In the genomic region with DNA sequence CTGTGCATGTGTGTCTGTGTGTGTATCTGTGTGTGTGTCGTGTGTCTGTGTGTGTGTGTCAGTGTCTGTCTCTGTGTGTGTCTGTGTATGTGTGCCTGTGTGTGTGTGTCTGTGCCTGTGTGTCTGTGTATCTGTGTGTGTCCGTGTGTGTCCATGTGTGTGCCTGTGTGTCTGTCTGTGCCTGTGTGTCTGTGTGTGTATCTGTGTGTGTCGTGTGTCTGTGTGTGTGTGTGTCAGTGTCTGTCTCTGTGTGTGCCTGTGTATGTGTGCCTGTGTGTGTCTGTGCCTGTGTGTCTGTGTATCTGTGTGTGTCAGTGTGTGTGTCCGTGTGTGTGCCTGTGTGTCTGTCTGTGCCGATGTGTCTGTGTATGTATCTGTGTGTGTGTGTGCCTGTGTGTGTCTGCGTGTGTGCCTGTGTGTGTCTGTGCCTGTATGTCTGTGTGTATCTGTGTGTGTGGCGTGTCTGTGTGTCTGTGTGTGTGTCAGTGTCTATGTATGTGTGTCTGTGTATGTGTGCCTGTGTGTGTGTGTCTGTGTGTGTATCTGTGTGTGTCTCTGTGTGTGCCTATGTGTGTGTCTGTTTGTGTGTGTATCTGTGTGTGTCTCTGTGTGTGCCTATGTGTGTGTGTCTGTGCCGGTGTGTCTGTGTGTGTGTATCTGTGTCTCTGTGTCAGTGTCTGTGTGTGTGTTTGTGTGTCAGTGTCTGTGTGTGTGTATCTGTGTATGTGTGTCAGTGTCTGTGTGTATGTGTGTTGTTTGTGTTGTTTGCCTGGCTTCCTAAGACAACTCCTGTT, we compare ENCODE assay signal across 21 cellular contexts. TPM values are rescaled to one million over a fixed set of nuclear protein-coding genes. Genes with fewer than 3 reads are reported as not detected.
DNase-seq lines count a peak whose midpoint lies in the region; ATAC-seq, FAIRE-seq and TF ChIP-seq lines count a peak whose summit lies in the region.
"Had no signal": no experiment of that assay in that cellular context is flagged by ENCODE, and none has a peak within 500 bp of the region (broad histone marks: within the 10 kb centered on the region; RNA-seq: fewer than 3 reads in every experiment).

No MANE protein-coding gene starts in this region.

- TF ChIP-seq RAD21 in HepG2 (CRISPR knock-in tag; IDR thresholded peaks at IDR 0.05), result no peak
- TF ChIP-seq RAD21 in K562 (CRISPR knock-in tag; conservative IDR thresholded peaks at IDR 0.05 in 1 of 2, IDR thresholded peaks at IDR 0.05 in 1 of 2), result no peak

- no peaks in the 10 kb centered on the region for H3K9me1 ChIP-seq in K562 (ENCODE audit: control insufficient read depth, insufficient read depth, low read length)

- H3K27me3 ChIP-seq in HepG2 (ENCODE audit: control insufficient read depth in 1 of 2, insufficient read depth in 2 of 2, low read length in 2 of 2), result peaks cover 5 to 35% of the 10 kb centered on the region in 2 experiments; a peak in 4 of 5 replicates
- no peaks in the 10 kb centered on the region for H3K27me3 ChIP-seq in right lobe of liver
- H3K27me3 ChIP-seq in K562 (ENCODE audit: control insufficient read depth in 2 of 2, insufficient read depth in 2 of 2, low read length in 2 of 2), result no peaks in the 10 kb centered on the region; a peak in 1 of 5 replicates
- no peaks in the 10 kb centered on the region for H3K27me3 ChIP-seq in HAP-1 (ENCODE audit: low read depth)
- H3K27me3 ChIP-seq: BLaER1 treated with 17β-estradiol and CSF1 and Interleukin-3, amounts not matched to agents 10 nM and 100 nM; SJCRH30 had no signal

- POLR2A ChIA-PET in HepG2 (lab: Yijun Ruan, JAX), result no interaction called here
- POLR2A ChIA-PET in K562 (lab: Yijun Ruan, JAX), result no interaction called here

- TF ChIP-seq CTCF in HepG2 (CRISPR knock-in tag; IDR thresholded peaks at IDR 0.05) (no peak), right lobe of liver (IDR thresholded peaks at IDR 0.05) (no peak), K562 (IDR thresholded peaks at IDR 0.05 in 2 of 3, conservative IDR thresholded peaks at IDR 0.05 in 1 of 3; ENCODE audit: insufficient read depth in 2 of 3, low read depth in 1 of 3, low read length in 3 of 3) (no peak)

- H3K4me1 ChIP-seq in HepG2 (ENCODE audit: insufficient read depth, low read length), result no peaks in the 10 kb centered on the region
- H3K4me1 ChIP-seq in right lobe of liver, result peaks cover 0 to 5% (median 0%) of the 10 kb centered on the region in 4 donors
- peaks cover 7 to 15% of the 10 kb centered on the region in 2 experiments; a peak in 3 of 5 replicates for H3K4me1 ChIP-seq in K562 (replicated peaks in 1 of 2; ENCODE audit: control insufficient read depth in 2 of 2, insufficient read depth in 2 of 2, low read length in 2 of 2)
- no peaks in the 10 kb centered on the region for H3K4me1 ChIP-seq in HAP-1

- DNase-seq in HepG2 (ENCODE audit: low spot score) (no peak), right lobe of liver (no peak), K562 (ENCODE audit: extremely low read depth in 1 of 4, low spot score in 3 of 4) (no peak), mucosa of gallbladder (ENCODE audit: low spot score) (peak; percentile 3), urothelium cell line (ENCODE audit: low spot score) (no peak), germinal center (ENCODE audit: low spot score) (no peak), HAP-1 (ENCODE audit: low spot score in 2 of 2) (no peak), DMS79 treated with DMSO at 0.1 percent for 48 hours (lab: John Stamatoyannopoulos, UW) (no peak)
- DNase-seq: CD8-positive, alpha-beta memory T cell; DND-41; NCI-H1436 treated with DMSO at 0.1 percent for 48 hours; NCI-H2029 treated with DMSO at 0.1 percent for 48 hours; NCI-H2171 treated with DMSO at 0.1 percent for 48 hours; NCI-H510A; PC-9; SJCRH30 had no signal

- H3K4me2 ChIP-seq in HepG2 (ENCODE audit: low read depth, low read length) (no peak overlapping the region), K562 (ENCODE audit: insufficient read depth, low read length) (no peak overlapping the region)
- H3K4me2 ChIP-seq: BLaER1 treated with 17β-estradiol and CSF1 and Interleukin-3, amounts not matched to agents 10 nM and 100 nM; PC-9 had no signal

- TF ChIP-seq EP300 in HepG2 (IDR thresholded peaks at IDR 0.05; ENCODE audit: low read depth in 2 of 2, low read length in 2 of 2) (no peak), HepG2 (CRISPR knock-in tag; IDR thresholded peaks at IDR 0.05; ENCODE audit: borderline replicate concordance) (no peak), K562 (IDR thresholded peaks at IDR 0.05; ENCODE audit: low read length) (no peak)

- peak; percentile 70 for FAIRE-seq in HepG2 (lab: Jason Lieb, UNC)
- peak; percentile 80 for FAIRE-seq in K562 (lab: Jason Lieb, UNC)
- peak; percentile 98 for FAIRE-seq in urothelium cell line (lab: Jason Lieb, UNC)
- FAIRE-seq: A204.1, D721Med, G401.6 had no signal

- CTCF ChIA-PET in HepG2 (lab: Yijun Ruan, JAX; ENCODE audit: low intra/inter-chr PET ratio, low total read pairs) (no interaction called here), K562 (lab: Yijun Ruan, JAX; ENCODE audit: low intra/inter-chr PET ratio) (no interaction called here)

- WGBS in HepG2 (ENCODE audit: low lambda C conversion rate), result 47% methylated on average over 6 of the region's 8 CpGs
- WGBS in right lobe of liver (ENCODE audit: insufficient coverage, low coverage, low lambda C conversion rate, missing lambda C conversion rate), result 60% methylated on average over 1 of the region's 8 CpGs
- WGBS in K562 (ENCODE audit: insufficient coverage, low coverage, missing lambda C conversion rate), result 80% methylated on average over 7 of the region's 8 CpGs

- H3K79me2 ChIP-seq in HepG2 (ENCODE audit: insufficient read depth, low read length), result no peaks in the 10 kb centered on the region
- peaks cover 3% of the 10 kb centered on the region; the same call in 1 of the 3 replicates for H3K79me2 ChIP-seq in K562 (ENCODE audit: control insufficient read depth, insufficient read depth, low read length)

- no peak overlapping the region for H3K27ac ChIP-seq in HepG2 (ENCODE audit: extremely low read length, insufficient read depth, low read length)
- H3K27ac ChIP-seq in right lobe of liver, result no peak overlapping the region
- peak overlapping the region; percentile 22; the same call in 1 of the 3 replicates for H3K27ac ChIP-seq in K562 (ENCODE audit: extremely low read depth, low read depth, low read length)
- H3K27ac ChIP-seq: BLaER1 treated with 17β-estradiol and CSF1 and Interleukin-3, amounts not matched to agents 10 nM and 100 nM; PC-9; SJCRH30 had no signal

- H3K4me3 ChIP-seq in HepG2 (replicated peaks in 1 of 3; ENCODE audit: insufficient read depth in 1 of 3, low read depth in 2 of 3, low read length in 3 of 3), result no peak overlapping the region
- H3K4me3 ChIP-seq in right lobe of liver, result no peak overlapping the region
- H3K4me3 ChIP-seq in K562, result no peak overlapping the region
- H3K4me3 ChIP-seq in HAP-1, result no peak overlapping the region
- H3K4me3 ChIP-seq: BLaER1 treated with 17β-estradiol and CSF1 and Interleukin-3, amounts not matched to agents 10 nM and 100 nM; PC-9; SJCRH30 had no signal

- H4K20me1 ChIP-seq in HepG2 (ENCODE audit: insufficient read depth, low read length) (no peaks in the 10 kb centered on the region), K562 (replicated peaks; ENCODE audit: control insufficient read depth, insufficient read depth, low read length) (0 out of 2 replicates have a peak, but pooled peaks cover 3% of the 10 kb centered on the region)

- H2AFZ ChIP-seq in HepG2 (ENCODE audit: low read length), result no peak overlapping the region
- H2AFZ ChIP-seq in K562 (ENCODE audit: low read depth, low read length), result 0 out of 2 replicates have a peak overlapping the region, but pooled peaks have one; percentile 62
- H2AFZ ChIP-seq: PC-9 had no signal

- no TSS peak for BruUV-seq in HepG2 (replicated peaks; lab: Mats Ljungman, UMichigan)
- BruUV-seq in K562 (replicated peaks; lab: Mats Ljungman, UMichigan), result no TSS peak

- ATAC-seq in HepG2 (no peak), right lobe of liver (no peak), K562 (no peak)

- in situ Hi-C loops in HepG2 (cut with HindIII; ENCODE audit: extremely low pct_ligation_motif_present, low pct_unique_long_range_greater_than_20kb), result no loop called here
- in situ Hi-C loops in K562 (cut with MboI), result no loop called here
- in situ Hi-C loops in HAP-1 (cut with MboI; ENCODE audit: low sequenced_read_pairs), result no loop called here

- H3K9me3 ChIP-seq in HepG2 (ENCODE audit: low read length) (no peaks in the 10 kb centered on the region), right lobe of liver (no peaks in the 10 kb centered on the region), K562 (replicated peaks; ENCODE audit: control insufficient read depth, insufficient read depth, low read depth, low read length) (no peaks in the 10 kb centered on the region), HAP-1 (no peaks in the 10 kb centered on the region)
- H3K9me3 ChIP-seq: BLaER1 treated with 17β-estradiol and CSF1 and Interleukin-3, amounts not matched to agents 10 nM and 100 nM; SJCRH30 had no signal

- TF ChIP-seq POLR2A in HepG2 (IDR thresholded peaks at IDR 0.05; ENCODE audit: insufficient read depth in 1 of 2, low read depth in 2 of 2, low read length in 2 of 2) (no peak), right lobe of liver (IDR thresholded peaks at IDR 0.05) (no peak), K562 (conservative IDR thresholded peaks at IDR 0.05) (no peak)

- H3K36me3 ChIP-seq in HepG2 (replicated peaks in 1 of 2; ENCODE audit: control insufficient read depth in 1 of 2, insufficient read depth in 2 of 2, low read length in 2 of 2) (no peaks in the 10 kb centered on the region), right lobe of liver (no peaks in the 10 kb centered on the region), K562 (ENCODE audit: control insufficient read depth, insufficient read depth, low read length) (no peaks in the 10 kb centered on the region; the same call in 2 of the 3 replicates), HAP-1 (replicated peaks) (no peaks in the 10 kb centered on the region)
- H3K36me3 ChIP-seq: BLaER1 treated with 17β-estradiol and CSF1 and Interleukin-3, amounts not matched to agents 10 nM and 100 nM; SJCRH30 had no signal

- H3K9ac ChIP-seq in HepG2 (ENCODE audit: insufficient read depth, low read depth, low read length), result no peak overlapping the region
- no peak overlapping the region for H3K9ac ChIP-seq in K562 (ENCODE audit: insufficient read depth in 1 of 2, low read depth in 2 of 2, low read length in 2 of 2)
- H3K9ac ChIP-seq: BLaER1 treated with 17β-estradiol and CSF1 and Interleukin-3, amounts not matched to agents 10 nM and 100 nM had no signal

- intact Hi-C loops in HepG2 (cut with micrococcal nuclease; ENCODE audit: unreplicated experiment), result no loop called here
- intact Hi-C loops in right lobe of liver (cut with DNase I), result no loop called here
- intact Hi-C loops in K562 (cut with micrococcal nuclease), result no loop called here

RNA-seq across cellular contexts. Expression of gene SNPH, which starts 11.6 kb away (rescaled TPM):
- 0.09 TPM in 1 of 2 replicates, not detected in the other for total RNA-seq in HepG2 (2016; rRNA removed; fragmentation: Illumina TruSeq; extraction: Trizol)
- total RNA-seq in HepG2 (2016; cell fraction: cytosol; rRNA removed; fragmentation: Illumina TruSeq; extraction: Trizol; ENCODE audit: low read depth), result not detected in 2 replicates
- 0.04 TPM in 1 of 2 replicates, not detected in the other for total RNA-seq in HepG2 (2016; cell fraction: insoluble cytoplasmic fraction; rRNA removed; fragmentation: Illumina TruSeq; extraction: Trizol)
- 0.03 TPM in 1 of 2 replicates, not detected in the other for total RNA-seq in HepG2 (2016; cell fraction: membrane; rRNA removed; fragmentation: Illumina TruSeq; extraction: Trizol)
- 0.06 TPM in 2 replicates for total RNA-seq in HepG2 (2016; cell fraction: nucleus; rRNA removed; fragmentation: Illumina TruSeq; extraction: Trizol)
- polyA plus RNA-seq in HepG2 (2011; rRNA removed), result not detected in 2 replicates
- polyA plus RNA-seq in HepG2 (2011; cell fraction: cytosol; rRNA removed), result not detected in 2 replicates
- polyA plus RNA-seq in HepG2 (2011; cell fraction: nucleus; rRNA removed), result 0.02 TPM in 1 of 2 replicates, not detected in the other
- polyA plus RNA-seq in HepG2 (2012), result not detected in 2 replicates
- polyA plus RNA-seq in HepG2 (2016; cell fraction: cytosol; fragmentation: Illumina TruSeq; extraction: Trizol; ENCODE audit: low read depth), result not detected in 2 replicates
- not detected in 2 replicates for polyA plus RNA-seq in HepG2 (2016; cell fraction: insoluble cytoplasmic fraction; fragmentation: Illumina TruSeq; extraction: Trizol; ENCODE audit: low read depth)
- polyA plus RNA-seq in HepG2 (2016; cell fraction: membrane; fragmentation: Illumina TruSeq; extraction: Trizol; ENCODE audit: low read depth), result not detected in 2 replicates
- polyA plus RNA-seq in HepG2 (2016; cell fraction: nucleus; fragmentation: Illumina TruSeq; extraction: Trizol; ENCODE audit: insufficient read depth, low read depth), result 0.12 TPM in 1 of 2 replicates, not detected in the other
- 0.02 and 0.10 TPM in 2 replicates for polyA minus RNA-seq in HepG2 (2011; rRNA and poly(A)+ RNA removed; ENCODE audit: low replicate concordance)
- polyA minus RNA-seq in HepG2 (2011; cell fraction: cytosol; rRNA and poly(A)+ RNA removed), result not detected in 2 replicates
- polyA minus RNA-seq in HepG2 (2011; cell fraction: nucleus; rRNA and poly(A)+ RNA removed), result not detected in 2 replicates
- under 1 TPM; 0.11 to 0.61 (median 0.12) TPM for total RNA-seq in right lobe of liver
- total RNA-seq in K562 (2011; cell fraction: chromatin; rRNA removed; ENCODE audit: low replicate concordance), result 3.4 and 5.0 TPM in 2 replicates
- 2.8 TPM in 2 replicates for total RNA-seq in K562 (2011; cell fraction: nucleolus; rRNA removed)
- 2.8 and 3.2 TPM in 2 replicates for total RNA-seq in K562 (2011; cell fraction: nucleoplasm; rRNA removed)
- total RNA-seq in K562 (2014; rRNA removed), result 4.2 and 5.7 TPM in 2 replicates
- 0.80 and 0.98 TPM in 2 replicates for total RNA-seq in K562 (2014; rRNA removed; fragmentation: Illumina TruSeq; extraction: Trizol)
- 1.3 and 1.4 TPM in 2 replicates for total RNA-seq in K562 (2015; rRNA removed; fragmentation: Illumina TruSeq; extraction: Trizol)
- 3.9 TPM in 2 replicates for total RNA-seq in K562 (2021)
- polyA plus RNA-seq in K562 (2011; rRNA removed), result 1.1 and 1.4 TPM in 2 replicates
- 1.2 and 3.1 TPM in 2 replicates for polyA plus RNA-seq in K562 (2011; cell fraction: cytosol; rRNA removed)
- polyA plus RNA-seq in K562 (2011; cell fraction: nucleus; rRNA removed), result 3.4 and 6.9 TPM in 2 replicates
- 1.4 and 2.6 TPM in 2 replicates for polyA plus RNA-seq in K562 (2012)
- 1.5 and 2.1 TPM in 2 replicates for polyA plus RNA-seq in K562 (2014; fragmentation: Illumina TruSeq; extraction: Trizol)
- polyA plus RNA-seq in K562 (2014; fragmentation: Nextera tagmentation; extraction: Ambion mirVana), result under 1 TPM; 0.03 to 0.08 TPM
- 2.1 and 2.8 TPM in 2 replicates for polyA plus RNA-seq in K562 (2014; rRNA removed)
- 0.69 and 0.91 TPM in 2 replicates for polyA minus RNA-seq in K562 (2011; rRNA and poly(A)+ RNA removed)
- polyA minus RNA-seq in K562 (2011; cell fraction: cytosol; rRNA and poly(A)+ RNA removed), result 2.2 and 2.4 TPM in 2 replicates
- 1.3 and 1.6 TPM in 2 replicates for polyA minus RNA-seq in K562 (2011; cell fraction: nucleus; rRNA and poly(A)+ RNA removed)
- 15.1 TPM for total RNA-seq in mucosa of gallbladder

RNA-seq across cellular contexts. Expression of gene SDCBP2, which starts 51.2 kb away (rescaled TPM):
- total RNA-seq in HepG2 (2016; rRNA removed; fragmentation: Illumina TruSeq; extraction: Trizol), result 0.87 and 1.2 TPM in 2 replicates
- total RNA-seq in HepG2 (2016; cell fraction: cytosol; rRNA removed; fragmentation: Illumina TruSeq; extraction: Trizol; ENCODE audit: low read depth), result 0.79 and 0.91 TPM in 2 replicates
- total RNA-seq in HepG2 (2016; cell fraction: insoluble cytoplasmic fraction; rRNA removed; fragmentation: Illumina TruSeq; extraction: Trizol), result 0.89 and 1.1 TPM in 2 replicates
- 0.48 and 0.93 TPM in 2 replicates for total RNA-seq in HepG2 (2016; cell fraction: membrane; rRNA removed; fragmentation: Illumina TruSeq; extraction: Trizol)
- 0.66 and 0.81 TPM in 2 replicates for total RNA-seq in HepG2 (2016; cell fraction: nucleus; rRNA removed; fragmentation: Illumina TruSeq; extraction: Trizol)
- 2.4 and 2.9 TPM in 2 replicates for polyA plus RNA-seq in HepG2 (2011; rRNA removed)
- 2.5 and 3.1 TPM in 2 replicates for polyA plus RNA-seq in HepG2 (2011; cell fraction: cytosol; rRNA removed)
- polyA plus RNA-seq in HepG2 (2011; cell fraction: nucleus; rRNA removed), result 6.1 and 6.2 TPM in 2 replicates
- polyA plus RNA-seq in HepG2 (2012), result 2.1 and 4.3 TPM in 2 replicates
- polyA plus RNA-seq in HepG2 (2016; cell fraction: cytosol; fragmentation: Illumina TruSeq; extraction: Trizol; ENCODE audit: low read depth), result 0.62 and 0.94 TPM in 2 replicates
- polyA plus RNA-seq in HepG2 (2016; cell fraction: insoluble cytoplasmic fraction; fragmentation: Illumina TruSeq; extraction: Trizol; ENCODE audit: low read depth), result 0.67 and 0.96 TPM in 2 replicates
- 0.65 and 0.68 TPM in 2 replicates for polyA plus RNA-seq in HepG2 (2016; cell fraction: membrane; fragmentation: Illumina TruSeq; extraction: Trizol; ENCODE audit: low read depth)
- polyA plus RNA-seq in HepG2 (2016; cell fraction: nucleus; fragmentation: Illumina TruSeq; extraction: Trizol; ENCODE audit: insufficient read depth, low read depth), result 1.5 and 1.6 TPM in 2 replicates
- 0.42 and 0.92 TPM in 2 replicates for polyA minus RNA-seq in HepG2 (2011; rRNA and poly(A)+ RNA removed; ENCODE audit: low replicate concordance)
- 0.62 and 0.89 TPM in 2 replicates for polyA minus RNA-seq in HepG2 (2011; cell fraction: cytosol; rRNA and poly(A)+ RNA removed)
- 0.37 and 0.64 TPM in 2 replicates for polyA minus RNA-seq in HepG2 (2011; cell fraction: nucleus; rRNA and poly(A)+ RNA removed)
- total RNA-seq in right lobe of liver, result 10 to 100 TPM in 3 of 6 experiments, 1 to 10 TPM in 3; 2.0 to 43.3 (median 16.6) TPM
- total RNA-seq in K562 (2011; cell fraction: chromatin; rRNA removed; ENCODE audit: low replicate concordance), result 0.84 and 1.6 TPM in 2 replicates
- total RNA-seq in K562 (2011; cell fraction: nucleolus; rRNA removed), result 1.6 and 1.7 TPM in 2 replicates
- 1.4 and 1.8 TPM in 2 replicates for total RNA-seq in K562 (2011; cell fraction: nucleoplasm; rRNA removed)
- total RNA-seq in K562 (2014; rRNA removed), result 0.27 and 1.6 TPM in 2 replicates
- 0.77 and 0.80 TPM in 2 replicates for total RNA-seq in K562 (2014; rRNA removed; fragmentation: Illumina TruSeq; extraction: Trizol)
- total RNA-seq in K562 (2015; rRNA removed; fragmentation: Illumina TruSeq; extraction: Trizol), result 0.91 and 1.2 TPM in 2 replicates
- total RNA-seq in K562 (2021), result 1.0 and 1.2 TPM in 2 replicates
- 0.71 and 2.1 TPM in 2 replicates for polyA plus RNA-seq in K562 (2011; rRNA removed)
- polyA plus RNA-seq in K562 (2011; cell fraction: cytosol; rRNA removed), result 1.6 and 2.3 TPM in 2 replicates
- polyA plus RNA-seq in K562 (2011; cell fraction: nucleus; rRNA removed), result 2.9 and 5.0 TPM in 2 replicates
- polyA plus RNA-seq in K562 (2012), result 0.92 and 1.1 TPM in 2 replicates
- polyA plus RNA-seq in K562 (2014; fragmentation: Illumina TruSeq; extraction: Trizol), result 0.97 and 1.3 TPM in 2 replicates
- under 1 TPM; 0.06 to 0.07 TPM for polyA plus RNA-seq in K562 (2014; fragmentation: Nextera tagmentation; extraction: Ambion mirVana)
- 1.2 and 1.3 TPM in 2 replicates for polyA plus RNA-seq in K562 (2014; rRNA removed)
- polyA minus RNA-seq in K562 (2011; rRNA and poly(A)+ RNA removed), result 0.60 and 0.74 TPM in 2 replicates
- polyA minus RNA-seq in K562 (2011; cell fraction: cytosol; rRNA and poly(A)+ RNA removed), result not detected in 2 replicates
- 0.54 and 0.56 TPM in 2 replicates for polyA minus RNA-seq in K562 (2011; cell fraction: nucleus; rRNA and poly(A)+ RNA removed)
- 176 TPM for total RNA-seq in mucosa of gallbladder

RNA-seq across cellular contexts. Expression of gene RAD21L1, which starts 51.9 kb away (rescaled TPM):
- total RNA-seq in HepG2 (2016; rRNA removed; fragmentation: Illumina TruSeq; extraction: Trizol) (not detected in 2 replicates), right lobe of liver (not detected), K562 (2014; rRNA removed) (0.45 TPM in 2 replicates), K562 (2014; rRNA removed; fragmentation: Illumina TruSeq; extraction: Trizol) (0.44 and 1.1 TPM in 2 replicates), K562 (2015; rRNA removed; fragmentation: Illumina TruSeq; extraction: Trizol) (0.23 and 0.29 TPM in 2 replicates), K562 (2021) (1.3 and 1.7 TPM in 2 replicates), mucosa of gallbladder (not detected)
- not detected in 2 replicates for total RNA-seq in HepG2 (2016; cell fraction: cytosol; rRNA removed; fragmentation: Illumina TruSeq; extraction: Trizol; ENCODE audit: low read depth)
- total RNA-seq in HepG2 (2016; cell fraction: insoluble cytoplasmic fraction; rRNA removed; fragmentation: Illumina TruSeq; extraction: Trizol), result not detected in 2 replicates
- total RNA-seq in HepG2 (2016; cell fraction: membrane; rRNA removed; fragmentation: Illumina TruSeq; extraction: Trizol), result not detected in 2 replicates
- total RNA-seq in HepG2 (2016; cell fraction: nucleus; rRNA removed; fragmentation: Illumina TruSeq; extraction: Trizol), result not detected in 2 replicates
- polyA plus RNA-seq in HepG2 (2011; rRNA removed) (not detected in 2 replicates), K562 (2011; rRNA removed) (1.4 and 1.7 TPM in 2 replicates), K562 (2014; fragmentation: Illumina TruSeq; extraction: Trizol) (0.65 and 0.69 TPM in 2 replicates), K562 (2014; fragmentation: Nextera tagmentation; extraction: Ambion mirVana) (under 1 TPM in 1 of 2 experiments, not detected in 1; 0.17 TPM), K562 (2014; rRNA removed) (0.24 and 0.42 TPM in 2 replicates)
- polyA plus RNA-seq in HepG2 (2011; cell fraction: cytosol; rRNA removed), result not detected in 2 replicates
- polyA plus RNA-seq in HepG2 (2011; cell fraction: nucleus; rRNA removed), result not detected in 2 replicates
- not detected in 2 replicates for polyA plus RNA-seq in HepG2 (2012)
- polyA plus RNA-seq in HepG2 (2016; cell fraction: cytosol; fragmentation: Illumina TruSeq; extraction: Trizol; ENCODE audit: low read depth), result not detected in 2 replicates
- polyA plus RNA-seq in HepG2 (2016; cell fraction: insoluble cytoplasmic fraction; fragmentation: Illumina TruSeq; extraction: Trizol; ENCODE audit: low read depth), result not detected in 2 replicates
- not detected in 2 replicates for polyA plus RNA-seq in HepG2 (2016; cell fraction: membrane; fragmentation: Illumina TruSeq; extraction: Trizol; ENCODE audit: low read depth)
- not detected in 2 replicates for polyA plus RNA-seq in HepG2 (2016; cell fraction: nucleus; fragmentation: Illumina TruSeq; extraction: Trizol; ENCODE audit: insufficient read depth, low read depth)
- polyA minus RNA-seq in HepG2 (2011; rRNA and poly(A)+ RNA removed; ENCODE audit: low replicate concordance), result not detected in 2 replicates
- not detected in 2 replicates for polyA minus RNA-seq in HepG2 (2011; cell fraction: cytosol; rRNA and poly(A)+ RNA removed)
- not detected in 2 replicates for polyA minus RNA-seq in HepG2 (2011; cell fraction: nucleus; rRNA and poly(A)+ RNA removed)
- total RNA-seq in K562 (2011; cell fraction: chromatin; rRNA removed; ENCODE audit: low replicate concordance), result 1.6 and 7.8 TPM in 2 replicates
- 1.5 and 2.0 TPM in 2 replicates for total RNA-seq in K562 (2011; cell fraction: nucleolus; rRNA removed)
- total RNA-seq in K562 (2011; cell fraction: nucleoplasm; rRNA removed), result 3.7 and 4.1 TPM in 2 replicates
- polyA plus RNA-seq in K562 (2011; cell fraction: cytosol; rRNA removed), result 0.03 and 0.24 TPM in 2 replicates
- polyA plus RNA-seq in K562 (2011; cell fraction: nucleus; rRNA removed), result 0.82 and 1.4 TPM in 2 replicates
- polyA plus RNA-seq in K562 (2012), result 0.42 and 0.53 TPM in 2 replicates
- polyA minus RNA-seq in K562 (2011; rRNA and poly(A)+ RNA removed), result 2.1 and 2.6 TPM in 2 replicates
- polyA minus RNA-seq in K562 (2011; cell fraction: cytosol; rRNA and poly(A)+ RNA removed), result 0.86 and 1.2 TPM in 2 replicates
- polyA minus RNA-seq in K562 (2011; cell fraction: nucleus; rRNA and poly(A)+ RNA removed), result 2.0 and 3.7 TPM in 2 replicates
- total RNA-seq: CD8-positive, alpha-beta memory T cell; H7; PC-9; SJCRH30 had no signal
- polyA plus RNA-seq: CD8-positive, alpha-beta memory T cell had no signal

Comparison
In these comparisons a context has a peak if more than half of its experiments do, and no peak if none do; other contexts are left out.
1. Of the 241 proteins assayed by ChIP-seq in both HepG2 and K562: peak only in HepG2: ARNT and FOXK2; only in K562: CBX1; in both: none; in neither: 237; mixed calls (peak in some experiments, not most) for 1.